Comparison of ENCODE assay signal across 9 cellular contexts in the genomic region with DNA sequence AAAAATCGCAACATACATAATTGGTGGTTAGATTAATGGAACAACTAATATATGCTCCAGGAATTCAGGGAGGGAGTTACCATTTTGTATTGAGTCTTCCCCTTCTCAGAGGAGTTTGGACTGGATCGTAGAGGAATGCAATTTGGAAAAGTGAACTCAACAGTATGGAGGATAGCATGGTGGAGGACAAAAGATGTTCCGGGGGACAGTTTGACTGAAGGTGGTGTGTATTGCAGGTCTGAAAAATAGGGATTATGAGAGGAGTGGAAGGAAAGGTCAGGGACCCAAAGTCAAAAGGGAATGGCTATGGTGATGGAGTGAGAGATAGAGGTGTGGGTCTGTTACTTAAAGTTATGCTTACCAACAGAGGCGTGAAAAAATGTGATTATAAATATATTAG. TPM values are rescaled to one million over a fixed set of nuclear protein-coding genes. Genes with fewer than 3 reads are reported as not detected.
DNase-seq lines count a peak whose midpoint lies in the region; ATAC-seq, FAIRE-seq and TF ChIP-seq lines count a peak whose summit lies in the region.
"Had no signal": no experiment of that assay in that cellular context is flagged by ENCODE, and none has a peak within 500 bp of the region (broad histone marks: within the 10 kb centered on the region; RNA-seq: fewer than 3 reads in every experiment).

No MANE protein-coding gene starts in this region.

- H4K20me1 ChIP-seq in BLaER1, result peaks cover 54% of the 10 kb centered on the region

- H3K9ac ChIP-seq in BLaER1, result peak overlapping the region; percentile 94

- WGBS in ectodermal cell, 2 experiments, result 75 to 80% methylated on average over 4 of the region's 4 CpGs
- WGBS in small intestine, 3 donors, result 60 to 74% (median 60%) methylated on average over 4 of the region's 4 CpGs

- H3K9me3 ChIP-seq in BLaER1 (no peaks in the 10 kb centered on the region), MG63 (no peaks in the 10 kb centered on the region), ectodermal cell (ENCODE audit: control insufficient read depth, low read length) (no peaks in the 10 kb centered on the region), small intestine (ENCODE audit: control insufficient read depth, low read depth) (no peaks in the 10 kb centered on the region)

- H3K36me3 Mint-ChIP-seq in nephron progenitor cell (ENCODE audit: low read depth), result peaks cover 46% of the 10 kb centered on the region

- H3K9me3 Mint-ChIP-seq in nephron progenitor cell, result peaks cover 4% of the 10 kb centered on the region

- peak overlapping the region; percentile 81 for H3K4me2 ChIP-seq in BLaER1

- H3K4me3 ChIP-seq in BLaER1 (peak overlapping the region; percentile 94), MG63 (peak overlapping the region; percentile 95), ectodermal cell (ENCODE audit: insufficient read depth, low read depth, low read length) (peak overlapping the region; percentile 80), small intestine (ENCODE audit: low read depth in 1 of 2, low read length in 2 of 2) (peak overlapping the region in 1 of 2 donors; percentile 85)

- H3K27me3 ChIP-seq in BLaER1 (no peaks in the 10 kb centered on the region), MG63 (no peaks in the 10 kb centered on the region), ectodermal cell (ENCODE audit: control insufficient read depth, insufficient read depth, low read length, poor library complexity, severe bottlenecking) (no peaks in the 10 kb centered on the region), small intestine (ENCODE audit: control insufficient read depth in 2 of 2, insufficient read depth in 2 of 2, low read length in 2 of 2) (no peaks in the 10 kb centered on the region)

- no peak for DNase-seq in MG63
- no peak for DNase-seq in nephron progenitor cell
- DNase-seq in iPS-NIHi7 (ENCODE audit: extremely low spot score), result no peak
- no peak for DNase-seq in NAMALWA (ENCODE audit: low spot score)
- no peak for DNase-seq in small intestine
- DNase-seq: stimulated activated CD4-positive, alpha-beta T cell treated with anti-CD3 and anti-CD28 coated beads, Interleukin-4, amount 100 ng/mL, for 1 hour had no signal

- peak overlapping the region; percentile 0 for H3K27ac Mint-ChIP-seq in nephron progenitor cell

- H3K4me1 ChIP-seq in BLaER1 (peaks cover 27% of the 10 kb centered on the region), ectodermal cell (ENCODE audit: control insufficient read depth, insufficient read depth, low read length) (peaks cover 5% of the 10 kb centered on the region), small intestine (ENCODE audit: control insufficient read depth in 2 of 2, insufficient read depth in 1 of 2, low read depth in 1 of 2, low read length in 1 of 2) (peaks cover 2% of the 10 kb centered on the region in 2 donors)

- peaks cover 18% of the 10 kb centered on the region for H3K4me1 Mint-ChIP-seq in nephron progenitor cell

- TF ChIP-seq CTCF in nephron progenitor cell (IDR thresholded peaks at IDR 0.05), result no peak

- no peaks in the 10 kb centered on the region for H3K27me3 Mint-ChIP-seq in nephron progenitor cell (ENCODE audit: low read depth, poor library complexity)

- no peak overlapping the region; the same call in 1 of the 2 replicates for H3K27ac ChIP-seq in BLaER1
- H3K27ac ChIP-seq in ectodermal cell (ENCODE audit: insufficient read depth, low read depth, low read length, poor library complexity, severe bottlenecking), result no peak overlapping the region
- no peak overlapping the region for H3K27ac ChIP-seq in small intestine (ENCODE audit: low read depth in 1 of 2, low read length in 1 of 2)

- ATAC-seq in GM19035 (IDR thresholded peaks at IDR 0.05; ENCODE audit: unreplicated experiment), result no peak

- peaks cover 47% of the 10 kb centered on the region for H3K36me3 ChIP-seq in BLaER1
- peaks cover 17% of the 10 kb centered on the region for H3K36me3 ChIP-seq in MG63
- peaks cover 4% of the 10 kb centered on the region for H3K36me3 ChIP-seq in ectodermal cell (ENCODE audit: control insufficient read depth, insufficient read depth, low read length)
- H3K36me3 ChIP-seq in small intestine (ENCODE audit: control insufficient read depth in 2 of 2, insufficient read depth in 2 of 2, low read length in 2 of 2), result peaks cover 0 to 2% of the 10 kb centered on the region in 2 donors

- no peak for FAIRE-seq in small intestine (lab: Jason Lieb, UNC)

- H3K4me3 Mint-ChIP-seq in nephron progenitor cell, result peak overlapping the region; percentile 99

RNA-seq across cellular contexts. Expression of a gene that starts 1.5 kb away (rescaled TPM):
- total RNA-seq in MG63 (2014; rRNA removed; shearing (Covaris generic); ENCODE audit: low replicate concordance), result 17.5 and 26.9 TPM in 2 replicates
- 47.5 TPM for polyA plus RNA-seq in ectodermal cell (2013, experiment 1 of 4)
- 40.3 TPM for polyA plus RNA-seq in ectodermal cell (2013, experiment 2 of 4)
- polyA plus RNA-seq in ectodermal cell (2013, experiment 3 of 4), result 44.1 TPM
- polyA plus RNA-seq in ectodermal cell (2013, experiment 4 of 4), result 50.6 TPM
- 10 to 100 TPM; 25.5 to 38.5 (median 29.7) TPM for polyA plus RNA-seq in small intestine

RNA-seq across cellular contexts. Expression of a gene that starts 15.4 kb away (rescaled TPM):
- total RNA-seq in MG63 (2014; rRNA removed; shearing (Covaris generic); ENCODE audit: low replicate concordance), result 80.9 and 83.9 TPM in 2 replicates
- polyA plus RNA-seq in ectodermal cell (2013, experiment 1 of 4), result 46.2 TPM
- polyA plus RNA-seq in ectodermal cell (2013, experiment 2 of 4), result 45.8 TPM
- polyA plus RNA-seq in ectodermal cell (2013, experiment 3 of 4), result 42.7 TPM
- polyA plus RNA-seq in ectodermal cell (2013, experiment 4 of 4), result 49.4 TPM
- polyA plus RNA-seq in small intestine, result 10 to 100 TPM in 2 of 3 donors, 1 to 10 TPM in 1; 9.4 to 23.2 (median 13.0) TPM

RNA-seq across cellular contexts. Expression of a gene that starts 15.6 kb away (rescaled TPM):
- total RNA-seq in MG63 (2014; rRNA removed; shearing (Covaris generic); ENCODE audit: low replicate concordance), result 30.9 and 36.2 TPM in 2 replicates
- 36.6 TPM for polyA plus RNA-seq in ectodermal cell (2013, experiment 1 of 4)
- polyA plus RNA-seq in ectodermal cell (2013, experiment 2 of 4), result 39.4 TPM
- 34.5 TPM for polyA plus RNA-seq in ectodermal cell (2013, experiment 3 of 4)
- polyA plus RNA-seq in ectodermal cell (2013, experiment 4 of 4), result 32.5 TPM
- polyA plus RNA-seq in small intestine, result 10 to 100 TPM in 2 of 3 donors, 1 to 10 TPM in 1; 9.6 to 14.0 (median 12.4) TPM
